ENCODE assay signal across 9 cellular contexts in the genomic region with DNA sequence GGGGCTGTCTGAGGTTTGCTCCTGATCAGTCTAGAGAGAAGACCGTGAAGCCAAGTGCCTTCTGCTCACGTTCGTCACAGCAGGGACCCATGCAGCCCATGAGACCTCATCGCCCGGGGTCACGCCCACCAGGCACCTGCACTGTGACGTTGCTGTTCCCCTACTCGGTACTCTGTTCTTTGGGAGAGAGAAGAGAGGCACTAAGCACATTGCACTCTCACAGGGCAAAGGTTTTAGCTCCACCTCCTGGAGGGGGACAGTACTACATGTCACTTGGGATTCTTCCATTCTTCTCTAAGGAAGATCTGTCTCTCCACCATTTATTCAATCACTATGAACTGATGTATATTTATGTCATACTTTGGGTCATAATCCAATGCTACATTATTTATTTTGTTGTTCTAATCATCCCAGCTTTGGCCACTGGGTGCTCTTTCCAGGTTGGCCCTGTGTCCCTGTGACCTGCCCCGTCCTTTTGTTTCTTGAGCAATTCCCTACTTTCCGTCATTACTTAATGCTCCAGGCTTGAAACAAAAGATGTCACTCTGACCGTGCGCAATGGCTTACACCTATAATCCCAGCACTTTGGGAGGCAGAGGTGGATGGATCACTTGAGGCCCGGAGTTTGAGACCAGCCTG. TPM values are rescaled to one million over a fixed set of nuclear protein-coding genes. Genes with fewer than 3 reads are reported as not detected.
DNase-seq lines count a peak whose midpoint lies in the region; ATAC-seq and TF ChIP-seq lines count a peak whose summit lies in the region.
"Had no signal": no experiment of that assay in that cellular context is flagged by ENCODE, and none has a peak within 500 bp of the region (broad histone marks: within the 10 kb centered on the region; RNA-seq: fewer than 3 reads in every experiment).

No MANE protein-coding gene starts in this region.

- no peak overlapping the region for H2BK5ac ChIP-seq in mesenchymal stem cell (ENCODE audit: low read depth, low read length, poor library complexity, severe bottlenecking)

- 42% methylated on average over 13 of the region's 13 CpGs for WGBS in mesenchymal stem cell

- no peak overlapping the region for H3K4me3 ChIP-seq in WI38 (ENCODE audit: low read depth, low read length)
- H3K4me3 ChIP-seq in cardiac fibroblast (replicated peaks in 1 of 2; ENCODE audit: low read depth in 2 of 2, low read length in 2 of 2), result no peak overlapping the region
- H3K4me3 ChIP-seq in mesenchymal stem cell (ENCODE audit: insufficient read depth in 1 of 2, low read depth in 1 of 2, low read length in 2 of 2), result no peak overlapping the region
- H3K4me3 ChIP-seq: BLaER1 treated with 17β-estradiol and CSF1 and Interleukin-3, amounts not matched to agents 10 nM and 100 nM had no signal

- no peak overlapping the region for H3K4ac ChIP-seq in mesenchymal stem cell (ENCODE audit: low read depth in 1 of 2, low read length in 2 of 2)

- DNase-seq in NCI-H1436 (lab: John Stamatoyannopoulos, UW) (peak; percentile 64), NCI-H1436 treated with DMSO at 0.1 percent for 48 hours (lab: John Stamatoyannopoulos, UW) (no peak), NCI-H2081 (lab: John Stamatoyannopoulos, UW) (peak; percentile 35 to 54), cardiac fibroblast (ENCODE audit: low read depth in 2 of 2) (peak; percentile 38 to 59), mesenchymal stem cell (peak; percentile 46)
- DNase-seq in stimulated activated naive CD4-positive, alpha-beta T cell treated with Interleukin-2 at 50 U/mL for 16 hours (lab: John Stamatoyannopoulos, UW), result peak; percentile 23

- H4K91ac ChIP-seq in mesenchymal stem cell (ENCODE audit: low read length), result no peak overlapping the region

- no peak overlapping the region for H3K9ac ChIP-seq in mesenchymal stem cell (ENCODE audit: low read length)
- H3K9ac ChIP-seq: BLaER1 treated with 17β-estradiol and CSF1 and Interleukin-3, amounts not matched to agents 10 nM and 100 nM had no signal

- ATAC-seq in GM19324 (IDR thresholded peaks at IDR 0.05; ENCODE audit: low FRiP score, unreplicated experiment), result no peak

- H2BK12ac ChIP-seq in mesenchymal stem cell (ENCODE audit: low read length in 2 of 2), result no peak overlapping the region

- no peak overlapping the region for H2AK5ac ChIP-seq in mesenchymal stem cell (ENCODE audit: low read length, severe bottlenecking)

- no peaks in the 10 kb centered on the region for H3K79me1 ChIP-seq in mesenchymal stem cell (replicated peaks; ENCODE audit: low read length, poor library complexity, severe bottlenecking)

- no peak overlapping the region for H3K23ac ChIP-seq in mesenchymal stem cell (ENCODE audit: low read length in 2 of 2)

- no peak overlapping the region for H3K18ac ChIP-seq in mesenchymal stem cell (ENCODE audit: low read depth in 1 of 2, low read length in 2 of 2)

- H3K4me1 ChIP-seq in mesenchymal stem cell (ENCODE audit: control insufficient read depth, insufficient read depth, low read depth, low read length), result no peaks in the 10 kb centered on the region

- no peak overlapping the region for H3K4me2 ChIP-seq in mesenchymal stem cell (ENCODE audit: low read length, poor library complexity, severe bottlenecking)
- H3K4me2 ChIP-seq: BLaER1 treated with 17β-estradiol and CSF1 and Interleukin-3, amounts not matched to agents 10 nM and 100 nM had no signal

- peaks cover 13 to 42% of the 10 kb centered on the region in 2 experiments for H3K27me3 ChIP-seq in mesenchymal stem cell (ENCODE audit: control insufficient read depth in 1 of 2, insufficient read depth in 1 of 2, low read length in 2 of 2)
- H3K27me3 ChIP-seq: BLaER1 treated with 17β-estradiol and CSF1 and Interleukin-3, amounts not matched to agents 10 nM and 100 nM had no signal

- H3K27ac ChIP-seq in mesenchymal stem cell (ENCODE audit: low read length, poor library complexity, severe bottlenecking), result no peak overlapping the region
- H3K27ac ChIP-seq: BLaER1 treated with 17β-estradiol and CSF1 and Interleukin-3, amounts not matched to agents 10 nM and 100 nM had no signal

- no peak overlapping the region for H2BK120ac ChIP-seq in mesenchymal stem cell (ENCODE audit: low read depth, low read length)

- H2AFZ ChIP-seq in mesenchymal stem cell (ENCODE audit: low read depth, low read length), result no peak overlapping the region

- no peaks in the 10 kb centered on the region for H3K36me3 ChIP-seq in mesenchymal stem cell (ENCODE audit: control insufficient read depth in 1 of 2, insufficient read depth in 2 of 2, low read depth in 1 of 2, low read length in 2 of 2)
- H3K36me3 ChIP-seq: BLaER1 treated with 17β-estradiol and CSF1 and Interleukin-3, amounts not matched to agents 10 nM and 100 nM had no signal

- no peak overlapping the region for H2BK15ac ChIP-seq in mesenchymal stem cell (ENCODE audit: low read depth, poor library complexity, severe bottlenecking)

- H3K9me3 ChIP-seq in mesenchymal stem cell (ENCODE audit: control insufficient read depth, low read length), result peaks cover 6% of the 10 kb centered on the region

- H4K8ac ChIP-seq in mesenchymal stem cell (ENCODE audit: low read length), result no peak overlapping the region

- H3K14ac ChIP-seq in mesenchymal stem cell (ENCODE audit: low read length in 2 of 2), result no peak overlapping the region

- peak; percentile 58 for TF ChIP-seq CTCF in WI38 (IDR thresholded peaks at IDR 0.05; ENCODE audit: low read depth, low read length)
- TF ChIP-seq CTCF in cardiac fibroblast (IDR thresholded peaks at IDR 0.05; ENCODE audit: low read depth, low read length), result peak; percentile 77

RNA-seq across cellular contexts. Expression of gene BRD3, which starts 31.4 kb away (rescaled TPM):
- polyA plus RNA-seq in mesenchymal stem cell (2013, experiment 1 of 2), result 15.9 TPM
- polyA plus RNA-seq in mesenchymal stem cell (2013, experiment 2 of 2), result 15.0 TPM

RNA-seq across cellular contexts. Expression of gene WDR5, which starts 36.6 kb away (rescaled TPM):
- polyA plus RNA-seq in mesenchymal stem cell (2013, experiment 1 of 2), result 15.8 TPM
- polyA plus RNA-seq in mesenchymal stem cell (2013, experiment 2 of 2), result 15.4 TPM
